In the genomic region with DNA sequence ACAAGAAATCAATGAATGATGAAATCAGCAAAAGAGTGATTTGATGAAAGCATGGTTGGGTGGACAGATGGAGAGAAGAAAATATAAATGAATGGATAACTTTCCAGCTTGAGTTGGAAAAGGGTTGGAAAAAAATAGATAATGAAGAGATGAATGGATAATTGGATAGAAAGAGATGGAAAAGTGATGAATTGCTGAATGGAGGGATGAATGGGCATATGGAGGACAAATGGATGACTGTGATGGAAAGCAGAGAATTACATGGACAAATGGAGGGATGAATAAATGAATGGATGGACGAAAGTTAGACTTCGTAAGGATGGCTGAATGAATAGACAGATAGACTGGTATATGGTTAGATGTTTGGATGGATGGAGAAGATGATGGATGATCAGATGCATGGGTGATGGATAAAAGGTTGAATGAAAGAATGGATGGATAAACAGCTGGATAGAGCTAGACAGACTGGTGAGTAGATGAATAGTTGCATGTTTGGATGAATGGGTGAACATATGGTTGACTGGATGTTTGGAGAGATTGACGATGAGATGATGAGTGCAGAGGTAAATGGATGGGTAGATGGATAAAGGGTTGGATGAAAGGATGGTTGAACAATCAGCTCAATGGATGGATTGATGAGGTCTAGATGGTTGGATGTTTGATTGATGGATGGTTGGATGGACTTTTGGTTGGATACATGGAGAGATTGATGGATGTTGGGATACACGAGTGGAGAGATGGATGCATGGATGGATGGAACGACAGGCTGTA, we compare ENCODE assay signal across 17 cellular contexts. TPM values are rescaled to one million over a fixed set of nuclear protein-coding genes. Genes with fewer than 3 reads are reported as not detected.
DNase-seq lines count a peak whose midpoint lies in the region; ATAC-seq, FAIRE-seq and TF ChIP-seq lines count a peak whose summit lies in the region.
"Had no signal": no experiment of that assay in that cellular context is flagged by ENCODE, and none has a peak within 500 bp of the region (broad histone marks: within the 10 kb centered on the region; RNA-seq: fewer than 3 reads in every experiment).

No MANE protein-coding gene starts in this region.

- H3K4me3 ChIP-seq in IMR-90 (ENCODE audit: insufficient read depth, low read depth, low read length) (no peak overlapping the region), H1 (ENCODE audit: extremely low read depth in 1 of 4, insufficient read depth in 2 of 4, low read depth in 3 of 4, low read length in 4 of 4) (no peak overlapping the region), osteoblast (ENCODE audit: insufficient read depth, low read length) (no peak overlapping the region)
- H3K4me3 ChIP-seq: BLaER1, HAP-1 had no signal

- no peaks in the 10 kb centered on the region for H3K36me3 ChIP-seq in IMR-90 (ENCODE audit: control insufficient read depth, insufficient read depth, low read length)
- H3K36me3 ChIP-seq in H1 (ENCODE audit: control insufficient read depth in 2 of 4, insufficient read depth in 4 of 4, low read length in 3 of 4) = no peaks in the 10 kb centered on the region
- no peaks in the 10 kb centered on the region for H3K36me3 ChIP-seq in osteoblast (ENCODE audit: insufficient read depth, low read length)
- H3K36me3 ChIP-seq: BLaER1, HAP-1 had no signal

- H3K18ac ChIP-seq in IMR-90 (ENCODE audit: low read depth, low read length) (no peak overlapping the region), H1 (ENCODE audit: extremely low read depth, low read length) (no peak overlapping the region)

- H3K4me2 ChIP-seq in IMR-90 (ENCODE audit: low read depth, low read length) = no peak overlapping the region
- H3K4me2 ChIP-seq in H1 (ENCODE audit: insufficient read depth in 1 of 2, low read depth in 2 of 2, low read length in 2 of 2) = no peak overlapping the region
- H3K4me2 ChIP-seq in osteoblast (ENCODE audit: insufficient read depth, low read length) = no peak overlapping the region
- H3K4me2 ChIP-seq: BLaER1 had no signal

- no peak overlapping the region for H3K9ac ChIP-seq in IMR-90 (ENCODE audit: low read depth, low read length)
- H3K9ac ChIP-seq in H1 (replicated peaks in 1 of 4; ENCODE audit: extremely low read depth in 1 of 4, low read depth in 3 of 4, low read length in 3 of 4) = no peak overlapping the region
- H3K9ac ChIP-seq: BLaER1 had no signal

- H3K4me1 ChIP-seq in IMR-90 (ENCODE audit: control insufficient read depth, insufficient read depth, low read length) = 0 out of 2 replicates have a peak, but pooled peaks cover 2% of the 10 kb centered on the region
- no peaks in the 10 kb centered on the region; a peak in 2 of 7 replicates for H3K4me1 ChIP-seq in H1 (replicated peaks in 1 of 4; ENCODE audit: control insufficient read depth in 3 of 4, insufficient read depth in 4 of 4, low read length in 3 of 4)
- H3K4me1 ChIP-seq in osteoblast (ENCODE audit: insufficient read depth, low read length) = no peaks in the 10 kb centered on the region

- no peak for ATAC-seq in IMR-90 (ENCODE audit: low read depth)

- H3K9me1 ChIP-seq in IMR-90 (ENCODE audit: insufficient read depth, low read length) = peaks cover 5% of the 10 kb centered on the region; the same call in 1 of the 2 replicates

- H3K27me3 ChIP-seq in IMR-90 (ENCODE audit: control insufficient read depth, insufficient read depth, low read length) (peaks cover 2% of the 10 kb centered on the region; the same call in 1 of the 2 replicates), H1 (replicated peaks in 1 of 4; ENCODE audit: control insufficient read depth in 3 of 4, extremely low read depth in 1 of 4, insufficient read depth in 3 of 4, low read length in 3 of 4) (no peaks in the 10 kb centered on the region; a peak in 2 of 7 replicates), osteoblast (ENCODE audit: insufficient read depth, low read length) (no peaks in the 10 kb centered on the region)
- H3K27me3 ChIP-seq: BLaER1 had no signal

- CTCF ChIA-PET in IMR-90 (lab: Yijun Ruan, JAX) = interaction anchor here (1.4 kb wide), 1 partner anchor 397 kb away, joined by 3 read pairs; no protein-coding TSS in a partner anchor
- CTCF ChIA-PET in H1 (lab: Charles Lee; ENCODE audit: partially characterized antibody) = interaction anchor here (0.9 to 1.5 kb wide), 5 partner anchors 13 to 89 kb away, joined by 3 to 4 read pairs (median 3); a partner anchor contains a TSS

- H3K79me1 ChIP-seq in IMR-90 (ENCODE audit: low read depth in 1 of 2, low read length in 2 of 2) = no peaks in the 10 kb centered on the region
- H3K79me1 ChIP-seq in H1 (ENCODE audit: low read depth, low read length) = no peaks in the 10 kb centered on the region

- dilution Hi-C loops in IMR-90 (cut with HindIII; ENCODE audit: low sequenced_read_pairs, unreplicated experiment) = no loop called here

- 100% methylated on average over 2 to 3 of the region's 5 CpGs for WGBS in IMR-90 (ENCODE audit: extremely low coverage in 2 of 2, insufficient read length in 1 of 2), 2 experiments
- 82 to 100% methylated on average over 3 to 5 of the region's 5 CpGs for WGBS in H1 (ENCODE audit: extremely low coverage in 1 of 2, insufficient coverage in 1 of 2, insufficient read length in 1 of 2, insufficient replicate concordance in 2 of 2, low coverage in 1 of 2, low lambda C conversion rate in 2 of 2, missing lambda C conversion rate in 1 of 2), 2 experiments

- peaks cover 5% of the 10 kb centered on the region; the same call in 1 of the 2 replicates for H3K23me2 ChIP-seq in H1 (ENCODE audit: low read depth, low read length)

- H3K14ac ChIP-seq in IMR-90 (replicated peaks; ENCODE audit: low read depth, low read length) (no peak overlapping the region), H1 (ENCODE audit: insufficient read length) (no peak overlapping the region)

- H4K20me1 ChIP-seq in IMR-90 (ENCODE audit: insufficient read depth, low read length) = no peaks in the 10 kb centered on the region; the same call in 1 of the 2 replicates
- no peaks in the 10 kb centered on the region for H4K20me1 ChIP-seq in H1 (replicated peaks in 1 of 2; ENCODE audit: control insufficient read depth in 1 of 2, insufficient read depth in 2 of 2, low read length in 2 of 2)
- no peaks in the 10 kb centered on the region for H4K20me1 ChIP-seq in osteoblast (ENCODE audit: insufficient read depth, low read length)
- H4K20me1 ChIP-seq: BLaER1 had no signal

- no TSS peak for BruUV-seq in IMR-90 (replicated peaks; lab: Mats Ljungman, UMichigan)

- H2AFZ ChIP-seq in IMR-90 (replicated peaks; ENCODE audit: low read length, poor library complexity) (no peak overlapping the region), H1 (ENCODE audit: low read length) (no peak overlapping the region), osteoblast (ENCODE audit: low read length) (no peak overlapping the region)

- no peak overlapping the region for H2BK12ac ChIP-seq in H1 (ENCODE audit: low read depth, low read length)

- DNase-seq in IMR-90 (no peak), H1 (ENCODE audit: low read depth in 1 of 2, low spot score in 2 of 2) (no peak), osteoblast (ENCODE audit: insufficient read length, low spot score, missing footprints) (peak; percentile 71), DMS 273 (lab: John Stamatoyannopoulos, UW; ENCODE audit: unreplicated experiment) (no peak), cerebellum (ENCODE audit: low spot score) (no peak), mucosa of gallbladder (ENCODE audit: low spot score) (no peak), islet precursor cell (no peak)
- DNase-seq: CD4-positive, alpha-beta memory T cell; DMS79 treated with DMSO at 0.1 percent for 48 hours; GF-D8 had no signal

- no peak for TF ChIP-seq CTCF in IMR-90 (conservative IDR thresholded peaks at IDR 0.05; ENCODE audit: low read depth, low read length)
- TF ChIP-seq CTCF in H1 (IDR thresholded peaks at IDR 0.05; ENCODE audit: control extremely low read depth in 1 of 3, insufficient read depth in 1 of 3, low read depth in 1 of 3, low read length in 3 of 3) = no peak
- TF ChIP-seq CTCF in osteoblast (IDR thresholded peaks at IDR 0.05; ENCODE audit: extremely low read depth, low read depth, low read length) = no peak

- H4K5ac ChIP-seq in IMR-90 (ENCODE audit: low read depth, low read length) (no peak overlapping the region), H1 (ENCODE audit: insufficient read length, low read depth, low read length) (no peak overlapping the region)

- no peak overlapping the region for H3K23ac ChIP-seq in IMR-90 (ENCODE audit: low read depth, low read length)
- H3K23ac ChIP-seq in H1 (ENCODE audit: insufficient read length) = no peak overlapping the region

- H2BK120ac ChIP-seq in IMR-90 (ENCODE audit: low read depth, low read length) = peak overlapping the region; percentile 39
- no peak overlapping the region for H2BK120ac ChIP-seq in H1 (replicated peaks; ENCODE audit: low read depth, low read length)

- H3K9me3 ChIP-seq in IMR-90 (ENCODE audit: control insufficient read depth, insufficient read depth, low read length) = no peaks in the 10 kb centered on the region
- H3K9me3 ChIP-seq in H1 (ENCODE audit: insufficient read depth in 2 of 2, low read depth in 1 of 2, low read length in 1 of 2) = peaks cover 0 to 2% of the 10 kb centered on the region in 2 experiments; a peak in 1 of 4 replicates
- H3K9me3 ChIP-seq in osteoblast (ENCODE audit: low read depth, low read length) = no peaks in the 10 kb centered on the region
- H3K9me3 ChIP-seq: HAP-1 had no signal

- POLR2A ChIA-PET in IMR-90 (lab: Charles Lee; ENCODE audit: unreplicated experiment) (no interaction called here), H1 (lab: Charles Lee; ENCODE audit: partially characterized antibody) (interaction anchor here (1.6 to 2.3 kb wide), 2 partner anchors 22 to 34 kb away, joined by 4 to 6 read pairs; no protein-coding TSS in a partner anchor)

- H4K8ac ChIP-seq in IMR-90 (ENCODE audit: low read depth in 2 of 2, low read length in 2 of 2) (no peak overlapping the region), H1 (ENCODE audit: extremely low read depth, insufficient read depth, low read length) (no peak overlapping the region)

- H3K4ac ChIP-seq in IMR-90 (ENCODE audit: low read depth, low read length) = peak overlapping the region; percentile 13; the same call in 1 of the 2 replicates
- H3K4ac ChIP-seq in H1 (replicated peaks; ENCODE audit: insufficient read length, low read depth, low read length) = no peak overlapping the region

- no peak overlapping the region for H3K56ac ChIP-seq in IMR-90 (ENCODE audit: extremely low read depth, insufficient read depth, low read length)
- H3K56ac ChIP-seq in H1 (replicated peaks; ENCODE audit: insufficient read length, low read depth, low read length) = peak overlapping the region; percentile 85

- no peak for TF ChIP-seq EP300 in H1 (IDR thresholded peaks at IDR 0.05; ENCODE audit: borderline replicate concordance in 1 of 2, low read depth in 2 of 2, low read length in 2 of 2)

- no peak overlapping the region for H2AK9ac ChIP-seq in IMR-90 (replicated peaks; ENCODE audit: low read depth, low read length, poor library complexity)

- H2AK5ac ChIP-seq in IMR-90 (ENCODE audit: low read depth, low read length) = no peak overlapping the region
- no peak overlapping the region for H2AK5ac ChIP-seq in H1 (ENCODE audit: low read depth, low read length)

- H2BK20ac ChIP-seq in IMR-90 (ENCODE audit: low read depth, low read length) = peak overlapping the region; percentile 62; the same call in 1 of the 2 replicates
- no peak overlapping the region for H2BK20ac ChIP-seq in H1 (ENCODE audit: low read length)

- no peak for TF ChIP-seq RAD21 in IMR-90 (IDR thresholded peaks at IDR 0.05; ENCODE audit: low read length)
- no peak for TF ChIP-seq RAD21 in H1 (IDR thresholded peaks at IDR 0.05 in 1 of 2, conservative IDR thresholded peaks at IDR 0.05 in 1 of 2; ENCODE audit: low read depth in 2 of 2, low read length in 2 of 2)

- no peak for FAIRE-seq in H1 (lab: Jason Lieb, UNC)

- TF ChIP-seq POLR2A in IMR-90 (IDR thresholded peaks at IDR 0.05; ENCODE audit: low read depth, low read length) (no peak), H1 (IDR thresholded peaks at IDR 0.05; ENCODE audit: control extremely low read depth in 1 of 2, low read depth in 2 of 2, low read length in 2 of 2) (no peak)

- in situ Hi-C loops in IMR-90 (cut with MboI; ENCODE audit: low sequenced_read_pairs) = no loop called here

- H3K27ac ChIP-seq in IMR-90 (ENCODE audit: insufficient read depth, low read length) = no peak overlapping the region
- no peak overlapping the region for H3K27ac ChIP-seq in H1 (ENCODE audit: low read depth, low read length)
- no peak overlapping the region for H3K27ac ChIP-seq in osteoblast (ENCODE audit: low read depth, low read length)
- H3K27ac ChIP-seq: BLaER1 had no signal

- no peak overlapping the region for H2BK15ac ChIP-seq in IMR-90 (ENCODE audit: low read depth, low read length)
- no peak overlapping the region for H2BK15ac ChIP-seq in H1 (ENCODE audit: low read length)

- no peaks in the 10 kb centered on the region for H3K79me2 ChIP-seq in H1 (ENCODE audit: control insufficient read depth in 1 of 2, insufficient read depth in 2 of 2, low read length in 2 of 2)
- no peaks in the 10 kb centered on the region for H3K79me2 ChIP-seq in osteoblast (ENCODE audit: insufficient read depth, low read length)

- H4K91ac ChIP-seq in IMR-90 (ENCODE audit: insufficient read depth, low read depth, low read length) (no peak overlapping the region), H1 (replicated peaks; ENCODE audit: insufficient read length, low read length) (no peak overlapping the region)

- intact Hi-C loops in IMR-90 (cut with micrococcal nuclease) = no loop called here

- H2BK5ac ChIP-seq in IMR-90 (ENCODE audit: low read depth, low read length, poor library complexity, severe bottlenecking) (peak overlapping the region; percentile 10), H1 (ENCODE audit: low read depth, low read length) (no peak overlapping the region)

RNA-seq across cellular contexts. Expression of a gene that starts 11.8 kb away (rescaled TPM):
- total RNA-seq in IMR-90 (2012; rRNA removed) (not detected in 2 replicates), osteoblast (not detected in 2 replicates), cerebellum (not detected), mucosa of gallbladder (3.1 TPM)
- polyA plus RNA-seq in IMR-90 (2012; rRNA removed) (not detected in 2 replicates), H1 (2011; rRNA removed) (3.6 and 6.2 TPM in 2 replicates)
- not detected in 2 replicates for polyA plus RNA-seq in IMR-90 (2012; cell fraction: cytosol; rRNA removed)
- polyA plus RNA-seq in IMR-90 (2012; cell fraction: nucleus; rRNA removed; ENCODE audit: low replicate concordance) = not detected in 2 replicates
- not detected in 2 replicates for total RNA-seq in H1 (2021; fragmentation: NEBNext Ultra II Directional; extraction: Animal tissue kit (Norgen Biotek cat#: 25700))
- 4.2 TPM for polyA plus RNA-seq in H1 (2011; cell fraction: cytosol; rRNA removed)
- polyA plus RNA-seq in H1 (2011; cell fraction: nucleus; rRNA removed) = 1.9 TPM
- polyA plus RNA-seq in H1 (2012, experiment 1 of 2) = 1.1 to 2.9 TPM (median 1.6 TPM) in 4 replicates
- polyA plus RNA-seq in H1 (2012, experiment 2 of 2) = not detected
- polyA plus RNA-seq in H1 (2013, experiment 1 of 2) = 0.85 TPM
- 0.57 TPM for polyA plus RNA-seq in H1 (2013, experiment 2 of 2)
- polyA minus RNA-seq in H1 (2011; rRNA and poly(A)+ RNA removed) = not detected in 2 replicates
- polyA minus RNA-seq in H1 (2011; cell fraction: cytosol; rRNA and poly(A)+ RNA removed) = not detected
- not detected for polyA minus RNA-seq in H1 (2011; cell fraction: nucleus; rRNA and poly(A)+ RNA removed)
- total RNA-seq: A673; CD4-positive, alpha-beta memory T cell; H4; HT-29 had no signal
- polyA plus RNA-seq: AG04450; CD14-positive monocyte; CD4-positive, alpha-beta memory T cell had no signal

RNA-seq across cellular contexts. Expression of a gene that starts 12.0 kb away (rescaled TPM):
- total RNA-seq in IMR-90 (2012; rRNA removed) (not detected in 2 replicates), osteoblast (not detected in 2 replicates), cerebellum (3.2 TPM), mucosa of gallbladder (1,935 TPM)
- polyA plus RNA-seq in IMR-90 (2012; rRNA removed) (0.10 and 0.29 TPM in 2 replicates), H1 (2011; rRNA removed) (0.32 and 0.71 TPM in 2 replicates)
- polyA plus RNA-seq in IMR-90 (2012; cell fraction: cytosol; rRNA removed) = not detected in 2 replicates
- 1.2 and 1.3 TPM in 2 replicates for polyA plus RNA-seq in IMR-90 (2012; cell fraction: nucleus; rRNA removed; ENCODE audit: low replicate concordance)
- 0.37 and 0.54 TPM in 2 replicates for total RNA-seq in H1 (2021; fragmentation: NEBNext Ultra II Directional; extraction: Animal tissue kit (Norgen Biotek cat#: 25700))
- 0.19 TPM for polyA plus RNA-seq in H1 (2011; cell fraction: cytosol; rRNA removed)
- polyA plus RNA-seq in H1 (2011; cell fraction: nucleus; rRNA removed) = 1.3 TPM
- polyA plus RNA-seq in H1 (2012, experiment 1 of 2) = 0.43 to 0.45 TPM in 2 of 4 replicates, not detected in the others
- polyA plus RNA-seq in H1 (2012, experiment 2 of 2) = 0.14 TPM
- 0.43 TPM for polyA plus RNA-seq in H1 (2013, experiment 1 of 2)
- 0.13 TPM for polyA plus RNA-seq in H1 (2013, experiment 2 of 2)
- polyA minus RNA-seq in H1 (2011; rRNA and poly(A)+ RNA removed) = 0.35 and 0.37 TPM in 2 replicates
- not detected for polyA minus RNA-seq in H1 (2011; cell fraction: cytosol; rRNA and poly(A)+ RNA removed)
- polyA minus RNA-seq in H1 (2011; cell fraction: nucleus; rRNA and poly(A)+ RNA removed) = not detected
- polyA plus RNA-seq: CD14-positive monocyte; CD4-positive, alpha-beta memory T cell had no signal

RNA-seq across cellular contexts. Expression of a gene that starts 27.4 kb away (rescaled TPM):
- total RNA-seq in IMR-90 (2012; rRNA removed) (not detected in 2 replicates), osteoblast (not detected in 2 replicates), cerebellum (not detected), mucosa of gallbladder (not detected)
- polyA plus RNA-seq in IMR-90 (2012; rRNA removed) (not detected in 2 replicates), H1 (2011; rRNA removed) (0.32 and 1.2 TPM in 2 replicates)
- polyA plus RNA-seq in IMR-90 (2012; cell fraction: cytosol; rRNA removed) = not detected in 2 replicates
- polyA plus RNA-seq in IMR-90 (2012; cell fraction: nucleus; rRNA removed; ENCODE audit: low replicate concordance) = not detected in 2 replicates
- total RNA-seq in H1 (2021; fragmentation: NEBNext Ultra II Directional; extraction: Animal tissue kit (Norgen Biotek cat#: 25700)) = not detected in 2 replicates
- polyA plus RNA-seq in H1 (2011; cell fraction: cytosol; rRNA removed) = 0.19 TPM
- 0.44 TPM for polyA plus RNA-seq in H1 (2011; cell fraction: nucleus; rRNA removed)
- not detected in 4 replicates for polyA plus RNA-seq in H1 (2012, experiment 1 of 2)
- not detected for polyA plus RNA-seq in H1 (2012, experiment 2 of 2)
- 0.12 TPM for polyA plus RNA-seq in H1 (2013, experiment 1 of 2)
- not detected for polyA plus RNA-seq in H1 (2013, experiment 2 of 2)
- polyA minus RNA-seq in H1 (2011; rRNA and poly(A)+ RNA removed) = not detected in 2 replicates
- polyA minus RNA-seq in H1 (2011; cell fraction: cytosol; rRNA and poly(A)+ RNA removed) = not detected
- polyA minus RNA-seq in H1 (2011; cell fraction: nucleus; rRNA and poly(A)+ RNA removed) = not detected
- total RNA-seq: A673; CD4-positive, alpha-beta memory T cell; H4 had no signal
- polyA plus RNA-seq: AG04450; CD14-positive monocyte; CD4-positive, alpha-beta memory T cell had no signal

RNA-seq across cellular contexts. Expression of a gene that starts 30.8 kb away (rescaled TPM):
- 15.0 and 15.6 TPM in 2 replicates for total RNA-seq in IMR-90 (2012; rRNA removed)
- polyA plus RNA-seq in IMR-90 (2012; rRNA removed) = 62.1 and 62.3 TPM in 2 replicates
- polyA plus RNA-seq in IMR-90 (2012; cell fraction: cytosol; rRNA removed) = 91.1 and 125 TPM in 2 replicates
- polyA plus RNA-seq in IMR-90 (2012; cell fraction: nucleus; rRNA removed; ENCODE audit: low replicate concordance) = 56.4 and 61.3 TPM in 2 replicates
- total RNA-seq in H1 (2021; fragmentation: NEBNext Ultra II Directional; extraction: Animal tissue kit (Norgen Biotek cat#: 25700)) = 101 and 103 TPM in 2 replicates
- 147 and 173 TPM in 2 replicates for polyA plus RNA-seq in H1 (2011; rRNA removed)
- polyA plus RNA-seq in H1 (2011; cell fraction: cytosol; rRNA removed) = 160 TPM
- 263 TPM for polyA plus RNA-seq in H1 (2011; cell fraction: nucleus; rRNA removed)
- polyA plus RNA-seq in H1 (2012, experiment 1 of 2) = 130 to 213 TPM (median 176 TPM) in 4 replicates
- 162 TPM for polyA plus RNA-seq in H1 (2012, experiment 2 of 2)
- polyA plus RNA-seq in H1 (2013, experiment 1 of 2) = 191 TPM
- 181 TPM for polyA plus RNA-seq in H1 (2013, experiment 2 of 2)
- 55.4 and 74.7 TPM in 2 replicates for polyA minus RNA-seq in H1 (2011; rRNA and poly(A)+ RNA removed)
- polyA minus RNA-seq in H1 (2011; cell fraction: cytosol; rRNA and poly(A)+ RNA removed) = 34.3 TPM
- 30.0 TPM for polyA minus RNA-seq in H1 (2011; cell fraction: nucleus; rRNA and poly(A)+ RNA removed)
- total RNA-seq in osteoblast = 35.1 and 36.9 TPM in 2 replicates
- 34.5 TPM for total RNA-seq in cerebellum
- 205 TPM for total RNA-seq in mucosa of gallbladder

RNA-seq across cellular contexts. Expression of a gene that starts 49.0 kb away (rescaled TPM):
- total RNA-seq in IMR-90 (2012; rRNA removed) (316 and 429 TPM in 2 replicates), osteoblast (188 and 201 TPM in 2 replicates), cerebellum (188 TPM), mucosa of gallbladder (284 TPM)
- polyA plus RNA-seq in IMR-90 (2012; rRNA removed) (277 and 280 TPM in 2 replicates), H1 (2011; rRNA removed) (403 and 404 TPM in 2 replicates)
- 159 and 260 TPM in 2 replicates for polyA plus RNA-seq in IMR-90 (2012; cell fraction: cytosol; rRNA removed)
- polyA plus RNA-seq in IMR-90 (2012; cell fraction: nucleus; rRNA removed; ENCODE audit: low replicate concordance) = 202 and 318 TPM in 2 replicates
- 711 and 779 TPM in 2 replicates for total RNA-seq in H1 (2021; fragmentation: NEBNext Ultra II Directional; extraction: Animal tissue kit (Norgen Biotek cat#: 25700))
- polyA plus RNA-seq in H1 (2011; cell fraction: cytosol; rRNA removed) = 354 TPM
- polyA plus RNA-seq in H1 (2011; cell fraction: nucleus; rRNA removed) = 541 TPM
- 683 to 1,004 TPM (median 711 TPM) in 4 replicates for polyA plus RNA-seq in H1 (2012, experiment 1 of 2)
- 537 TPM for polyA plus RNA-seq in H1 (2012, experiment 2 of 2)
- polyA plus RNA-seq in H1 (2013, experiment 1 of 2) = 480 TPM
- polyA plus RNA-seq in H1 (2013, experiment 2 of 2) = 470 TPM
- polyA minus RNA-seq in H1 (2011; rRNA and poly(A)+ RNA removed) = 621 and 711 TPM in 2 replicates
- polyA minus RNA-seq in H1 (2011; cell fraction: cytosol; rRNA and poly(A)+ RNA removed) = 351 TPM
- polyA minus RNA-seq in H1 (2011; cell fraction: nucleus; rRNA and poly(A)+ RNA removed) = 254 TPM

Comparison
In these comparisons a context has a peak if more than half of its experiments do, and no peak if none do; other contexts are left out.
1. RNA of a gene that starts 12.0 kb away (total RNA-seq): 1,935 TPM in mucosa of gallbladder (single experiment); 3.2 TPM in cerebellum (single experiment), 0.37 to 0.54 TPM in H1, not detected in IMR-90 and not detected in osteoblast; every median in the first group is over 100 times any median in the second.